ENCODE assay signal across 1 cellular context in the genomic region with DNA sequence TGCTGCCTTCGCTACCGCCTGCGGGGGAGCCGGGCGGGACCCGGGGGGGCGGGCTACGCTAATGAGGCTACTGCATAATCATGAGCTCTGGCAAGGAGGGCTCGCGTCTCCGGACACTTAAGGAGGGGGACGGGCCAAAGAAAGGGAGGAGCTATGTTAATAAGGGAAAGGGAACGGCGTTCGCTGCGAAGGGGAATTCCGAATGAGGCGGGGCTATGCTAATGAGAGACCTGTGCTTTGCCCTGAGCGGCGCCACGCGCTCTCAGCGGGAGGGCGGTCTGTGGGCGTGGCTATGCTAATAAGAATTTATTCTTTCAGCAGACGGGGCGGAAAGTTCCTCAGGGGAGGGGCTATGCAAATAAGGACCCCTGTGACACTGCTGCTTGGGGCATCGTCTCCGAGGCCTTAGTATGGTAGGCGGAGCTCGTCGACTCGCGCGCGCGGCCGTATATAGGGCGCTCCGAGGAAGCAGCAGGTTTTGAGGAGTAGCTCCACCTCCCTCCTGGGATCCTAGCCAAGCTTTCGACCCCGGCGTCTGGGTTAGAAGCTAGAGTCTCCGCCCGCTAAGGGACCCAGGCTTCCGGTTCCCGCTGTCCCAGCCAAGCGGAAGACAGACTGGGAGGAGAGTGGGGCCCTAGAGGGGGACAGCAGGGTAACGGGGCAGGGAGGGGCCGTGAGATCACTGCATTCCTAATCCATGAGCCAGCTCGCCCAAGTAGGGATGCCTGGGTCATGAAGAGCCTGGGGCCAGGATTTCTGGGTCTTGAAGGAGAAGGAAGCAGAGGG.
TF ChIP-seq lines count a peak whose summit lies in the region.

A gene (minus strand): TSS at position 31 of the 786 bp plus-strand sequence. CDS start 45 bp downstream, outside the sequence.

TF ChIP-seq in K562, 482 proteins besides CTCF, POLR2A, EP300 and RAD21 (continued from another document and continues in another):
- TF ChIP-seq YY1 (IDR thresholded peaks at IDR 0.05; ENCODE audit: borderline replicate concordance in 1 of 3, control insufficient read depth in 1 of 3, extremely low read depth in 1 of 3, insufficient read depth in 3 of 3, insufficient read length in 1 of 3, insufficient replicate concordance in 2 of 3, low read depth in 1 of 3, low read length in 2 of 3) (peak in 1 of 3 experiments; percentile 58), GTF2A2 (tag; IDR thresholded peaks at IDR 0.05) (no peak), ZNF217 (CRISPR knock-in tag; IDR thresholded peaks at IDR 0.05) (no peak), CBFB (CRISPR knock-in tag; IDR thresholded peaks at IDR 0.05) (no peak), ZNF41 (CRISPR knock-in tag; conservative IDR thresholded peaks at IDR 0.05) (no peak), MTA2 (IDR thresholded peaks at IDR 0.05; ENCODE audit: low read depth) (no peak), PHF20 (IDR thresholded peaks at IDR 0.05; ENCODE audit: partially characterized antibody) (no peak), MAFF (IDR thresholded peaks at IDR 0.05; ENCODE audit: low read length) (no peak), KAT7 (CRISPR knock-in tag; IDR thresholded peaks at IDR 0.05; ENCODE audit: borderline replicate concordance) (peak; percentile 65; the same call in 1 of the 2 replicates), ESRRA (IDR thresholded peaks at IDR 0.05; ENCODE audit: borderline replicate concordance, low read depth) (peak; percentile 24; the same call in 1 of the 2 replicates), DPF2 (IDR thresholded peaks at IDR 0.05) (peak; percentile 73), MCM3 (IDR thresholded peaks at IDR 0.05) (no peak), NR2C1 (IDR thresholded peaks at IDR 0.05) (no peak), NR2C1 (tag; IDR thresholded peaks at IDR 0.05) (peak; percentile 52), GABPB1 (CRISPR knock-in tag; IDR thresholded peaks at IDR 0.05) (peak; percentile 85; the same call in 1 of the 2 replicates), XRCC3 (IDR thresholded peaks at IDR 0.05) (no peak), ZZZ3 (IDR thresholded peaks at IDR 0.05) (no peak), RNF2 (IDR thresholded peaks at IDR 0.05) (peak; percentile 80), LARP7 (IDR thresholded peaks at IDR 0.05) (no peak), TSC22D4 (tag; IDR thresholded peaks at IDR 0.05) (no peak), ZNF184 (CRISPR knock-in tag; IDR thresholded peaks at IDR 0.05) (no peak), POLR3G (IDR thresholded peaks at IDR 0.05; ENCODE audit: extremely low read depth, insufficient read length, insufficient replicate concordance) (no peak), EHMT2 (IDR thresholded peaks at IDR 0.05) (no peak), SREBF2 (CRISPR knock-in tag; IDR thresholded peaks at IDR 0.05) (no peak), GABPB2 (CRISPR knock-in tag; conservative IDR thresholded peaks at IDR 0.05) (no peak), NR3C1 (CRISPR knock-in tag; IDR thresholded peaks at IDR 0.05) (no peak), ZNF165 (CRISPR knock-in tag; IDR thresholded peaks at IDR 0.05; ENCODE audit: borderline replicate concordance) (no peak), ZNF830 (CRISPR knock-in tag; IDR thresholded peaks at IDR 0.05) (no peak), CBFA2T3 (IDR thresholded peaks at IDR 0.05) (no peak), DNMT1 (IDR thresholded peaks at IDR 0.05) (no peak), RBM22 (IDR thresholded peaks at IDR 0.05; ENCODE audit: low read depth, low read length, poor library complexity, severe bottlenecking) (no peak), NR4A1 (CRISPR knock-in tag; IDR thresholded peaks at IDR 0.05) (no peak), NR4A1 (tag; IDR thresholded peaks at IDR 0.05) (no peak), ZNF586 (CRISPR knock-in tag; conservative IDR thresholded peaks at IDR 0.05) (no peak)
- TF ChIP-seq, protein P1, sequence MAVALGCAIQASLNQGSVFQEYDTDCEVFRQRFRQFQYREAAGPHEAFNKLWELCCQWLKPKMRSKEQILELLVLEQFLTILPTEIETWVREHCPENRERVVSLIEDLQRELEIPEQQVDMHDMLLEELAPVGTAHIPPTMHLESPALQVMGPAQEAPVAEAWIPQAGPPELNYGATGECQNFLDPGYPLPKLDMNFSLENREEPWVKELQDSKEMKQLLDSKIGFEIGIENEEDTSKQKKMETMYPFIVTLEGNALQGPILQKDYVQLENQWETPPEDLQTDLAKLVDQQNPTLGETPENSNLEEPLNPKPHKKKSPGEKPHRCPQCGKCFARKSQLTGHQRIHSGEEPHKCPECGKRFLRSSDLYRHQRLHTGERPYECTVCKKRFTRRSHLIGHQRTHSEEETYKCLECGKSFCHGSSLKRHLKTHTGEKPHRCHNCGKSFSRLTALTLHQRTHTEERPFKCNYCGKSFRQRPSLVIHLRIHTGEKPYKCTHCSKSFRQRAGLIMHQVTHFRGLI (CRISPR knock-in tag; IDR thresholded peaks at IDR 0.05): no peak
- TF ChIP-seq, protein P2, sequence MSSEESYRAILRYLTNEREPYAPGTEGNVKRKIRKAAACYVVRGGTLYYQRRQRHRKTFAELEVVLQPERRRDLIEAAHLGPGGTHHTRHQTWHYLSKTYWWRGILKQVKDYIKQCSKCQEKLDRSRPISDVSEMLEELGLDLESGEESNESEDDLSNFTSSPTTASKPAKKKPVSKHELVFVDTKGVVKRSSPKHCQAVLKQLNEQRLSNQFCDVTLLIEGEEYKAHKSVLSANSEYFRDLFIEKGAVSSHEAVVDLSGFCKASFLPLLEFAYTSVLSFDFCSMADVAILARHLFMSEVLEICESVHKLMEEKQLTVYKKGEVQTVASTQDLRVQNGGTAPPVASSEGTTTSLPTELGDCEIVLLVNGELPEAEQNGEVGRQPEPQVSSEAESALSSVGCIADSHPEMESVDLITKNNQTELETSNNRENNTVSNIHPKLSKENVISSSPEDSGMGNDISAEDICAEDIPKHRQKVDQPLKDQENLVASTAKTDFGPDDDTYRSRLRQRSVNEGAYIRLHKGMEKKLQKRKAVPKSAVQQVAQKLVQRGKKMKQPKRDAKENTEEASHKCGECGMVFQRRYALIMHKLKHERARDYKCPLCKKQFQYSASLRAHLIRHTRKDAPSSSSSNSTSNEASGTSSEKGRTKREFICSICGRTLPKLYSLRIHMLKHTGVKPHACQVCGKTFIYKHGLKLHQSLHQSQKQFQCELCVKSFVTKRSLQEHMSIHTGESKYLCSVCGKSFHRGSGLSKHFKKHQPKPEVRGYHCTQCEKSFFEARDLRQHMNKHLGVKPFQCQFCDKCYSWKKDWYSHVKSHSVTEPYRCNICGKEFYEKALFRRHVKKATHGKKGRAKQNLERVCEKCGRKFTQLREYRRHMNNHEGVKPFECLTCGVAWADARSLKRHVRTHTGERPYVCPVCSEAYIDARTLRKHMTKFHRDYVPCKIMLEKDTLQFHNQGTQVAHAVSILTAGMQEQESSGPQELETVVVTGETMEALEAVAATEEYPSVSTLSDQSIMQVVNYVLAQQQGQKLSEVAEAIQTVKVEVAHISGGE (CRISPR knock-in tag; IDR thresholded peaks at IDR 0.05): peak in 1 of 3 experiments; percentile 84; a peak in 2 of 6 replicates
- TF ChIP-seq, protein P3, sequence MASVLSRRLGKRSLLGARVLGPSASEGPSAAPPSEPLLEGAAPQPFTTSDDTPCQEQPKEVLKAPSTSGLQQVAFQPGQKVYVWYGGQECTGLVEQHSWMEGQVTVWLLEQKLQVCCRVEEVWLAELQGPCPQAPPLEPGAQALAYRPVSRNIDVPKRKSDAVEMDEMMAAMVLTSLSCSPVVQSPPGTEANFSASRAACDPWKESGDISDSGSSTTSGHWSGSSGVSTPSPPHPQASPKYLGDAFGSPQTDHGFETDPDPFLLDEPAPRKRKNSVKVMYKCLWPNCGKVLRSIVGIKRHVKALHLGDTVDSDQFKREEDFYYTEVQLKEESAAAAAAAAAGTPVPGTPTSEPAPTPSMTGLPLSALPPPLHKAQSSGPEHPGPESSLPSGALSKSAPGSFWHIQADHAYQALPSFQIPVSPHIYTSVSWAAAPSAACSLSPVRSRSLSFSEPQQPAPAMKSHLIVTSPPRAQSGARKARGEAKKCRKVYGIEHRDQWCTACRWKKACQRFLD (CRISPR knock-in tag; IDR thresholded peaks at IDR 0.05): 0 out of 2 replicates have a peak, but pooled peaks have one; percentile 24
- TF ChIP-seq, protein P4, sequence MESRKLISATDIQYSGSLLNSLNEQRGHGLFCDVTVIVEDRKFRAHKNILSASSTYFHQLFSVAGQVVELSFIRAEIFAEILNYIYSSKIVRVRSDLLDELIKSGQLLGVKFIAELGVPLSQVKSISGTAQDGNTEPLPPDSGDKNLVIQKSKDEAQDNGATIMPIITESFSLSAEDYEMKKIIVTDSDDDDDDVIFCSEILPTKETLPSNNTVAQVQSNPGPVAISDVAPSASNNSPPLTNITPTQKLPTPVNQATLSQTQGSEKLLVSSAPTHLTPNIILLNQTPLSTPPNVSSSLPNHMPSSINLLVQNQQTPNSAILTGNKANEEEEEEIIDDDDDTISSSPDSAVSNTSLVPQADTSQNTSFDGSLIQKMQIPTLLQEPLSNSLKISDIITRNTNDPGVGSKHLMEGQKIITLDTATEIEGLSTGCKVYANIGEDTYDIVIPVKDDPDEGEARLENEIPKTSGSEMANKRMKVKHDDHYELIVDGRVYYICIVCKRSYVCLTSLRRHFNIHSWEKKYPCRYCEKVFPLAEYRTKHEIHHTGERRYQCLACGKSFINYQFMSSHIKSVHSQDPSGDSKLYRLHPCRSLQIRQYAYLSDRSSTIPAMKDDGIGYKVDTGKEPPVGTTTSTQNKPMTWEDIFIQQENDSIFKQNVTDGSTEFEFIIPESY (CRISPR knock-in tag; IDR thresholded peaks at IDR 0.05): peak; percentile 5; the same call in 1 of the 2 replicates
- TF ChIP-seq, protein P5, sequence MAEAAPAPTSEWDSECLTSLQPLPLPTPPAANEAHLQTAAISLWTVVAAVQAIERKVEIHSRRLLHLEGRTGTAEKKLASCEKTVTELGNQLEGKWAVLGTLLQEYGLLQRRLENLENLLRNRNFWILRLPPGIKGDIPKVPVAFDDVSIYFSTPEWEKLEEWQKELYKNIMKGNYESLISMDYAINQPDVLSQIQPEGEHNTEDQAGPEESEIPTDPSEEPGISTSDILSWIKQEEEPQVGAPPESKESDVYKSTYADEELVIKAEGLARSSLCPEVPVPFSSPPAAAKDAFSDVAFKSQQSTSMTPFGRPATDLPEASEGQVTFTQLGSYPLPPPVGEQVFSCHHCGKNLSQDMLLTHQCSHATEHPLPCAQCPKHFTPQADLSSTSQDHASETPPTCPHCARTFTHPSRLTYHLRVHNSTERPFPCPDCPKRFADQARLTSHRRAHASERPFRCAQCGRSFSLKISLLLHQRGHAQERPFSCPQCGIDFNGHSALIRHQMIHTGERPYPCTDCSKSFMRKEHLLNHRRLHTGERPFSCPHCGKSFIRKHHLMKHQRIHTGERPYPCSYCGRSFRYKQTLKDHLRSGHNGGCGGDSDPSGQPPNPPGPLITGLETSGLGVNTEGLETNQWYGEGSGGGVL (CRISPR knock-in tag; IDR thresholded peaks at IDR 0.05): no peak
- TF ChIP-seq, protein P6, sequence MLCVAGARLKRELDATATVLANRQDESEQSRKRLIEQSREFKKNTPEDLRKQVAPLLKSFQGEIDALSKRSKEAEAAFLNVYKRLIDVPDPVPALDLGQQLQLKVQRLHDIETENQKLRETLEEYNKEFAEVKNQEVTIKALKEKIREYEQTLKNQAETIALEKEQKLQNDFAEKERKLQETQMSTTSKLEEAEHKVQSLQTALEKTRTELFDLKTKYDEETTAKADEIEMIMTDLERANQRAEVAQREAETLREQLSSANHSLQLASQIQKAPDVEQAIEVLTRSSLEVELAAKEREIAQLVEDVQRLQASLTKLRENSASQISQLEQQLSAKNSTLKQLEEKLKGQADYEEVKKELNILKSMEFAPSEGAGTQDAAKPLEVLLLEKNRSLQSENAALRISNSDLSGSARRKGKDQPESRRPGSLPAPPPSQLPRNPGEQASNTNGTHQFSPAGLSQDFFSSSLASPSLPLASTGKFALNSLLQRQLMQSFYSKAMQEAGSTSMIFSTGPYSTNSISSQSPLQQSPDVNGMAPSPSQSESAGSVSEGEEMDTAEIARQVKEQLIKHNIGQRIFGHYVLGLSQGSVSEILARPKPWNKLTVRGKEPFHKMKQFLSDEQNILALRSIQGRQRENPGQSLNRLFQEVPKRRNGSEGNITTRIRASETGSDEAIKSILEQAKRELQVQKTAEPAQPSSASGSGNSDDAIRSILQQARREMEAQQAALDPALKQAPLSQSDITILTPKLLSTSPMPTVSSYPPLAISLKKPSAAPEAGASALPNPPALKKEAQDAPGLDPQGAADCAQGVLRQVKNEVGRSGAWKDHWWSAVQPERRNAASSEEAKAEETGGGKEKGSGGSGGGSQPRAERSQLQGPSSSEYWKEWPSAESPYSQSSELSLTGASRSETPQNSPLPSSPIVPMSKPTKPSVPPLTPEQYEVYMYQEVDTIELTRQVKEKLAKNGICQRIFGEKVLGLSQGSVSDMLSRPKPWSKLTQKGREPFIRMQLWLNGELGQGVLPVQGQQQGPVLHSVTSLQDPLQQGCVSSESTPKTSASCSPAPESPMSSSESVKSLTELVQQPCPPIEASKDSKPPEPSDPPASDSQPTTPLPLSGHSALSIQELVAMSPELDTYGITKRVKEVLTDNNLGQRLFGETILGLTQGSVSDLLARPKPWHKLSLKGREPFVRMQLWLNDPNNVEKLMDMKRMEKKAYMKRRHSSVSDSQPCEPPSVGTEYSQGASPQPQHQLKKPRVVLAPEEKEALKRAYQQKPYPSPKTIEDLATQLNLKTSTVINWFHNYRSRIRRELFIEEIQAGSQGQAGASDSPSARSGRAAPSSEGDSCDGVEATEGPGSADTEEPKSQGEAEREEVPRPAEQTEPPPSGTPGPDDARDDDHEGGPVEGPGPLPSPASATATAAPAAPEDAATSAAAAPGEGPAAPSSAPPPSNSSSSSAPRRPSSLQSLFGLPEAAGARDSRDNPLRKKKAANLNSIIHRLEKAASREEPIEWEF (CRISPR knock-in tag; IDR thresholded peaks at IDR 0.05): no peak
- TF ChIP-seq, protein P7, sequence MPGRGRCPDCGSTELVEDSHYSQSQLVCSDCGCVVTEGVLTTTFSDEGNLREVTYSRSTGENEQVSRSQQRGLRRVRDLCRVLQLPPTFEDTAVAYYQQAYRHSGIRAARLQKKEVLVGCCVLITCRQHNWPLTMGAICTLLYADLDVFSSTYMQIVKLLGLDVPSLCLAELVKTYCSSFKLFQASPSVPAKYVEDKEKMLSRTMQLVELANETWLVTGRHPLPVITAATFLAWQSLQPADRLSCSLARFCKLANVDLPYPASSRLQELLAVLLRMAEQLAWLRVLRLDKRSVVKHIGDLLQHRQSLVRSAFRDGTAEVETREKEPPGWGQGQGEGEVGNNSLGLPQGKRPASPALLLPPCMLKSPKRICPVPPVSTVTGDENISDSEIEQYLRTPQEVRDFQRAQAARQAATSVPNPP (IDR thresholded peaks at IDR 0.05; ENCODE audit: borderline replicate concordance, insufficient read depth, insufficient read length): no peak
- TF ChIP-seq, protein P8, sequence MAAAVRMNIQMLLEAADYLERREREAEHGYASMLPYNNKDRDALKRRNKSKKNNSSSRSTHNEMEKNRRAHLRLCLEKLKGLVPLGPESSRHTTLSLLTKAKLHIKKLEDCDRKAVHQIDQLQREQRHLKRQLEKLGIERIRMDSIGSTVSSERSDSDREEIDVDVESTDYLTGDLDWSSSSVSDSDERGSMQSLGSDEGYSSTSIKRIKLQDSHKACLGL (CRISPR knock-in tag; IDR thresholded peaks at IDR 0.05; ENCODE audit: borderline replicate concordance, poor library complexity, severe bottlenecking): no peak
- TF ChIP-seq, protein P9, sequence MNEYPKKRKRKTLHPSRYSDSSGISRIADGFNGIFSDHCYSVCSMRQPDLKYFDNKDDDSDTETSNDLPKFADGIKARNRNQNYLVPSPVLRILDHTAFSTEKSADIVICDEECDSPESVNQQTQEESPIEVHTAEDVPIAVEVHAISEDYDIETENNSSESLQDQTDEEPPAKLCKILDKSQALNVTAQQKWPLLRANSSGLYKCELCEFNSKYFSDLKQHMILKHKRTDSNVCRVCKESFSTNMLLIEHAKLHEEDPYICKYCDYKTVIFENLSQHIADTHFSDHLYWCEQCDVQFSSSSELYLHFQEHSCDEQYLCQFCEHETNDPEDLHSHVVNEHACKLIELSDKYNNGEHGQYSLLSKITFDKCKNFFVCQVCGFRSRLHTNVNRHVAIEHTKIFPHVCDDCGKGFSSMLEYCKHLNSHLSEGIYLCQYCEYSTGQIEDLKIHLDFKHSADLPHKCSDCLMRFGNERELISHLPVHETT (CRISPR knock-in tag; conservative IDR thresholded peaks at IDR 0.05 in 1 of 2, IDR thresholded peaks at IDR 0.05 in 1 of 2): peak in 1 of 2 experiments; percentile 67; a peak in 2 of 4 replicates
